8 cellular contexts compared by ENCODE assay signal in the genomic region with DNA sequence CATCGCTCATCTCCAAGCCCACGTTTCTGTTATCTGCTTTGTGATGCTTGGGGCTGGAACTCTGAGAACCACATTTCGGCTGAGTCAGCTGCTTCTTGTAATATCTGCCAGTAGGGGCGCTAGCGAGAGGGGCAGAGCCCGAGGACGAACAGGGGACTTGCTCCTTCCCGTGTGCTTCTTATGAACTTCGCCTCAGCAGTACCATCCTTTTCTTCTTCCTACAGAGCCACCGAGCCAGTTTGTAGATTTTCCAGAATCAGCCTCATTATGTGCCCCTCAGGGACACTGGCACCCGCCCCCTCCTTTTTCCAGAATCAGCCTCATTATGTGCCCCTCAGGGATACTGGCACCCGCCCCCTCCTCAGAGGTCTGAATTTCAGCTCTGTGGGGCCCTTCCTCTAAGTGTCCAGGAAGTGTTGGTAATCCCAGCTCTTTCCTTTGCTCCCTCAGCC.
DNase-seq lines count a peak whose midpoint lies in the region; ATAC-seq and TF ChIP-seq lines count a peak whose summit lies in the region.

No MANE protein-coding gene starts in this region.

- DNase-seq in COLO668 (lab: John Stamatoyannopoulos, UW; ENCODE audit: unreplicated experiment) (peak; percentile 36), SK-N-SH (peak; percentile 46), omental fat pad (ENCODE audit: low spot score) (no peak)
- peak; percentile 58 for DNase-seq in activated naive CD4-positive, alpha-beta T cell treated with anti-CD3 and anti-CD28 coated beads, Interleukin-2, amount 50 U/mL, for 16 hours
- DNase-seq in stimulated activated CD4-positive, alpha-beta T cell treated with anti-CD3 and anti-CD28 coated beads, Interleukin-2, amount 100 ng/mL, for 48 hours: peak; percentile 57 to 58

- ATAC-seq in GM19372 (IDR thresholded peaks at IDR 0.05; ENCODE audit: low read depth, unreplicated experiment): peak; percentile 92
- ATAC-seq in HG03457 (IDR thresholded peaks at IDR 0.05; ENCODE audit: unreplicated experiment): peak; percentile 54
- no peak for ATAC-seq in omental fat pad (ENCODE audit: low FRiP score)

- H3K4me2 ChIP-seq in SK-N-SH: no peak overlapping the region

- H3K9me3 ChIP-seq in SK-N-SH (no peaks in the 10 kb centered on the region), iPS-18a (ENCODE audit: control insufficient read depth, low read depth, low read length) (no peaks in the 10 kb centered on the region)

- H3K9ac ChIP-seq in SK-N-SH (no peak overlapping the region), iPS-18a (ENCODE audit: low read length) (no peak overlapping the region)

- H3K27me3 ChIP-seq in SK-N-SH (ENCODE audit: insufficient read depth) (no peaks in the 10 kb centered on the region), iPS-18a (ENCODE audit: control insufficient read depth, insufficient read depth, low read length) (no peaks in the 10 kb centered on the region)

- H3K4me3 ChIP-seq in SK-N-SH (ENCODE audit: low read depth in 2 of 2, low read length in 1 of 2): no peak overlapping the region
- peak overlapping the region; percentile 18 for H3K4me3 ChIP-seq in iPS-18a (ENCODE audit: low read length)

- peak; percentile 30; the same call in 1 of the 2 replicates for TF ChIP-seq RAD21 in SK-N-SH (IDR thresholded peaks at IDR 0.05; ENCODE audit: low read length)

- no peaks in the 10 kb centered on the region for H3F3A ChIP-seq in SK-N-SH (replicated peaks; ENCODE audit: insufficient read depth)

- H2AFZ ChIP-seq in SK-N-SH (ENCODE audit: low read depth): no peak overlapping the region

- TF ChIP-seq EP300 in SK-N-SH (IDR thresholded peaks at IDR 0.05; ENCODE audit: borderline replicate concordance in 1 of 2, low read depth in 1 of 2, low read length in 1 of 2): no peak

- H4K20me1 ChIP-seq in SK-N-SH (ENCODE audit: insufficient read depth): no peaks in the 10 kb centered on the region

- POLR2A ChIA-PET in SK-N-SH (lab: Yijun Ruan, JAX): no interaction called here

- WGBS in SK-N-SH (ENCODE audit: low lambda C conversion rate): under 1% methylated on average over 12 of the region's 12 CpGs

- no peaks in the 10 kb centered on the region for H3K4me1 ChIP-seq in SK-N-SH (ENCODE audit: control insufficient read depth in 1 of 2, insufficient read depth in 2 of 2, low read depth in 1 of 2, low read length in 1 of 2)
- no peaks in the 10 kb centered on the region for H3K4me1 ChIP-seq in iPS-18a (ENCODE audit: control insufficient read depth, low read depth, low read length)

- H3K79me2 ChIP-seq in SK-N-SH (ENCODE audit: insufficient read depth): no peaks in the 10 kb centered on the region

- no peaks in the 10 kb centered on the region for H3K9me2 ChIP-seq in SK-N-SH

- H3K36me3 ChIP-seq in SK-N-SH (replicated peaks in 1 of 2; ENCODE audit: control insufficient read depth in 1 of 2, insufficient read depth in 2 of 2, low read length in 1 of 2) (no peaks in the 10 kb centered on the region), iPS-18a (ENCODE audit: control insufficient read depth, low read depth, low read length) (no peaks in the 10 kb centered on the region)

- H3K27ac ChIP-seq in SK-N-SH (ENCODE audit: low read depth in 2 of 2, low read length in 1 of 2) (no peak overlapping the region), iPS-18a (ENCODE audit: low read length) (no peak overlapping the region)

- CTCF ChIA-PET in SK-N-SH (lab: Yijun Ruan, JAX): interaction anchor here (0.5 to 2.2 kb wide), 16 partner anchors 9 to 446 kb away, joined by 3 to 16 read pairs (median 3); no protein-coding TSS in a partner anchor

- TF ChIP-seq CTCF in SK-N-SH (IDR thresholded peaks at IDR 0.05) (peak; percentile 71), omental fat pad (IDR thresholded peaks at IDR 0.05) (no peak)

TF ChIP-seq in SK-N-SH, 30 proteins besides CTCF, POLR2A, EP300 and RAD21:
- TF ChIP-seq MAX (IDR thresholded peaks at IDR 0.05; ENCODE audit: low read depth): no peak
- TF ChIP-seq FOSL2 (IDR thresholded peaks at IDR 0.05; ENCODE audit: borderline replicate concordance, low read depth): no peak
- TF ChIP-seq, protein P1, sequence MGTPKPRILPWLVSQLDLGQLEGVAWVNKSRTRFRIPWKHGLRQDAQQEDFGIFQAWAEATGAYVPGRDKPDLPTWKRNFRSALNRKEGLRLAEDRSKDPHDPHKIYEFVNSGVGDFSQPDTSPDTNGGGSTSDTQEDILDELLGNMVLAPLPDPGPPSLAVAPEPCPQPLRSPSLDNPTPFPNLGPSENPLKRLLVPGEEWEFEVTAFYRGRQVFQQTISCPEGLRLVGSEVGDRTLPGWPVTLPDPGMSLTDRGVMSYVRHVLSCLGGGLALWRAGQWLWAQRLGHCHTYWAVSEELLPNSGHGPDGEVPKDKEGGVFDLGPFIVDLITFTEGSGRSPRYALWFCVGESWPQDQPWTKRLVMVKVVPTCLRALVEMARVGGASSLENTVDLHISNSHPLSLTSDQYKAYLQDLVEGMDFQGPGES (IDR thresholded peaks at IDR 0.05; ENCODE audit: low read depth, low read length): no peak
- TF ChIP-seq SIN3A (IDR thresholded peaks at IDR 0.05; ENCODE audit: borderline replicate concordance, low read depth, low read length): no peak
- TF ChIP-seq JUND (IDR thresholded peaks at IDR 0.05): no peak
- TF ChIP-seq REST (IDR thresholded peaks at IDR 0.05; ENCODE audit: low read depth, low read length): no peak
